Comparison of ENCODE assay signal across 1 cellular context in genomic region chr2:230863031-230863430, GRCh38.
TF ChIP-seq lines count a peak whose summit lies in the region.

No MANE protein-coding gene starts in this region.

TF ChIP-seq in H1, 55 proteins besides CTCF, POLR2A, EP300 and RAD21 (continued from another document):
- no peak for TF ChIP-seq SUZ12 (IDR thresholded peaks at IDR 0.05; ENCODE audit: low read length)
- TF ChIP-seq ZNF274 (IDR thresholded peaks at IDR 0.05; ENCODE audit: borderline replicate concordance, extremely low read depth, low read length): no peak
- no peak for TF ChIP-seq CTBP2 (IDR thresholded peaks at IDR 0.05; ENCODE audit: borderline replicate concordance, insufficient read depth, insufficient read length, low read length)
- TF ChIP-seq RBBP5 (IDR thresholded peaks at IDR 0.05; ENCODE audit: borderline replicate concordance, low read depth, low read length): no peak
- TF ChIP-seq SRF (IDR thresholded peaks at IDR 0.05; ENCODE audit: low read depth, low read length): no peak
- no peak for TF ChIP-seq TBP (IDR thresholded peaks at IDR 0.05; ENCODE audit: low read depth, low read length)
- TF ChIP-seq GABPA (IDR thresholded peaks at IDR 0.05; ENCODE audit: borderline replicate concordance, insufficient read depth, low read length): no peak
- TF ChIP-seq SIRT6 (IDR thresholded peaks at IDR 0.05; ENCODE audit: low read length): no peak
TF ChIP-seq in H1: peak in this region for 0.
